In the genomic region with DNA sequence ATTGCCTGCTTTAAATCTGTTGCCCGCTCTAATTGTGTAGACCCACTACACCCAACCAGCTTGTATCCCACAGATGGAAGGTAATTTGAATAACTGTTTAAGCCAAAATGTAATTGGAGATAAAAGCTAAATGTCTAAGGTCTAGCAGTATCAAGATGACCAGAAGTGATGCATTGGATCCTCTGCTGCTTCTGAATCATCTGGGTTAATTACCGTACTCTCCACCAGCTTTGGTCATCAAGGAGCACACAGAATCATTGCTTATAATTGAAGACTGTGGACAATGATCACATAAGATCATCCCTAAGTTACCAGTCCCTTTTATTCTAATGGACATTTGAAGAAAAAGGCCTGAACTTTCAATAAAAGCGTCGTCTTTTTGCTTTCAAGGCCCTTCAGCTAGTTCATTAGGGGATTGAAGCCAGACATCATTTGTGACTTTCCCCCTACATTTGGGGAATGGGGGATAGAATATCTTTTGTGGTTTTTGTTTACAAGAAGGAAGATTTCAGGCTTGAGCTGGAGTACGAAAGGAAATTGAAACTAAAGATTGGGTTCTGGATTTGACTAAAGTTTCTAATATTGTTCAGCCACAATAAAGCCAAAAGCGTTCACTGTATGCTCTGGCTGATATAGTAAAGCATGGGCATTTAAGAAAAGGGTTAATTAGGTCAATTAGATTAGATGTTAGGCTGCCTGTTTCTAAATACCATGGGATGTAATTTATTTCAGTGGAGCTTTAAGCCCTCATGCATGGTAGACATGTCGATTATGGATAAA, we compare ENCODE assay signal across 13 cellular contexts.
DNase-seq lines count a peak whose midpoint lies in the region; ATAC-seq, FAIRE-seq and TF ChIP-seq lines count a peak whose summit lies in the region.
"Had no signal": no experiment of that assay in that cellular context is flagged by ENCODE, and none has a peak within 500 bp of the region (broad histone marks: within the 10 kb centered on the region; RNA-seq: fewer than 3 reads in every experiment).

No MANE protein-coding gene starts in this region.

- H3K9me3 Mint-ChIP-seq in IgD-negative memory B cell = no peaks in the 10 kb centered on the region
- H3K9me3 Mint-ChIP-seq: nephron had no signal

- H3K36me3 ChIP-seq in mesenchymal stem cell (ENCODE audit: control insufficient read depth in 1 of 2, insufficient read depth in 2 of 2, low read depth in 1 of 2, low read length in 2 of 2) = no peaks in the 10 kb centered on the region
- H3K36me3 ChIP-seq: vagina had no signal

- peaks cover 3% of the 10 kb centered on the region for H3K27me3 Mint-ChIP-seq in IgD-negative memory B cell

- H2BK5ac ChIP-seq in mesenchymal stem cell (ENCODE audit: low read depth, low read length, poor library complexity, severe bottlenecking) = no peak overlapping the region

- no peak overlapping the region for H3K4me2 ChIP-seq in mesenchymal stem cell (ENCODE audit: low read length, poor library complexity, severe bottlenecking)

- no peak for TF ChIP-seq CTCF in D721Med (IDR thresholded peaks at IDR 0.05; ENCODE audit: insufficient read depth, missing control alignments)

- no peak overlapping the region for H3K23ac ChIP-seq in mesenchymal stem cell (ENCODE audit: low read length in 2 of 2)

- H3K36me3 Mint-ChIP-seq in IgD-negative memory B cell = peaks cover 2% of the 10 kb centered on the region

- peak overlapping the region in 2 of 4 donors; percentile 61 to 67 for H3K4me3 Mint-ChIP-seq in IgD-negative memory B cell
- H3K4me3 Mint-ChIP-seq: nephron had no signal

- H2AFZ ChIP-seq in mesenchymal stem cell (ENCODE audit: low read depth, low read length) = no peak overlapping the region

- no peak overlapping the region for H3K27ac ChIP-seq in mesenchymal stem cell (ENCODE audit: low read length, poor library complexity, severe bottlenecking)
- H3K27ac ChIP-seq: vagina, VCaP had no signal

- H3K4me1 Mint-ChIP-seq in IgD-negative memory B cell = peaks cover 57 to 77% (median 64%) of the 10 kb centered on the region in 3 donors

- FAIRE-seq in D721Med (lab: Jason Lieb, UNC) = no peak
- FAIRE-seq: colon, HepG2 had no signal

- no peak overlapping the region for H3K4ac ChIP-seq in mesenchymal stem cell (ENCODE audit: low read depth in 1 of 2, low read length in 2 of 2)

- H3K9me3 ChIP-seq in mesenchymal stem cell (ENCODE audit: control insufficient read depth, low read length) = no peaks in the 10 kb centered on the region
- H3K9me3 ChIP-seq: vagina had no signal

- ATAC-seq in GM18498 (IDR thresholded peaks at IDR 0.05; ENCODE audit: unreplicated experiment) (peak; percentile 33), GM19468 (IDR thresholded peaks at IDR 0.05; ENCODE audit: extremely low read depth, unreplicated experiment) (peak; percentile 19)
- ATAC-seq: HepG2 had no signal

- no peak overlapping the region for H2BK120ac ChIP-seq in mesenchymal stem cell (ENCODE audit: low read depth, low read length)

- H3K4me1 ChIP-seq in mesenchymal stem cell (ENCODE audit: control insufficient read depth, insufficient read depth, low read depth, low read length) = no peaks in the 10 kb centered on the region
- H3K4me1 ChIP-seq: vagina had no signal

- no peak overlapping the region for H2BK15ac ChIP-seq in mesenchymal stem cell (ENCODE audit: low read depth, poor library complexity, severe bottlenecking)

- no peak overlapping the region for H4K8ac ChIP-seq in mesenchymal stem cell (ENCODE audit: low read length)

- peak overlapping the region in 2 of 3 donors; percentile 27 to 93 for H3K27ac Mint-ChIP-seq in IgD-negative memory B cell
- H3K27ac Mint-ChIP-seq: nephron had no signal

- peak overlapping the region in 1 of 2 experiments; percentile 49 for H3K4me3 ChIP-seq in mesenchymal stem cell (ENCODE audit: insufficient read depth in 1 of 2, low read depth in 1 of 2, low read length in 2 of 2)

- DNase-seq in mesenchymal stem cell (peak; percentile 54), activated gamma-delta T cell treated with Interleukin-2 at 50 U/mL for 16 hours (no peak), HUDEP-2 (lab: John Stamatoyannopoulos, UW; ENCODE audit: unreplicated experiment in 76 of 76) (no peak), D721Med (ENCODE audit: insufficient read length, low spot score) (no peak)
- DNase-seq: NCI-H2081 had no signal

- no peak overlapping the region for H2AK5ac ChIP-seq in mesenchymal stem cell (ENCODE audit: low read length, severe bottlenecking)

- no peaks in the 10 kb centered on the region for H3K27me3 ChIP-seq in mesenchymal stem cell (ENCODE audit: control insufficient read depth in 1 of 2, insufficient read depth in 1 of 2, low read length in 2 of 2)
- H3K27me3 ChIP-seq: vagina had no signal

- H3K9ac ChIP-seq in mesenchymal stem cell (ENCODE audit: low read length) = peak overlapping the region; percentile 25

- H3K14ac ChIP-seq in mesenchymal stem cell (ENCODE audit: low read length in 2 of 2) = no peak overlapping the region

- H2BK12ac ChIP-seq in mesenchymal stem cell (ENCODE audit: low read length in 2 of 2) = no peak overlapping the region

- H4K91ac ChIP-seq in mesenchymal stem cell (ENCODE audit: low read length) = no peak overlapping the region

- H3K18ac ChIP-seq in mesenchymal stem cell (ENCODE audit: low read depth in 1 of 2, low read length in 2 of 2) = no peak overlapping the region

- peaks cover 2% of the 10 kb centered on the region for H3K79me1 ChIP-seq in mesenchymal stem cell (replicated peaks; ENCODE audit: low read length, poor library complexity, severe bottlenecking)

- WGBS in mesenchymal stem cell = 55% methylated on average over 5 of the region's 7 CpGs
